ENCODE assay signal across 8 cellular contexts in the genomic region with DNA sequence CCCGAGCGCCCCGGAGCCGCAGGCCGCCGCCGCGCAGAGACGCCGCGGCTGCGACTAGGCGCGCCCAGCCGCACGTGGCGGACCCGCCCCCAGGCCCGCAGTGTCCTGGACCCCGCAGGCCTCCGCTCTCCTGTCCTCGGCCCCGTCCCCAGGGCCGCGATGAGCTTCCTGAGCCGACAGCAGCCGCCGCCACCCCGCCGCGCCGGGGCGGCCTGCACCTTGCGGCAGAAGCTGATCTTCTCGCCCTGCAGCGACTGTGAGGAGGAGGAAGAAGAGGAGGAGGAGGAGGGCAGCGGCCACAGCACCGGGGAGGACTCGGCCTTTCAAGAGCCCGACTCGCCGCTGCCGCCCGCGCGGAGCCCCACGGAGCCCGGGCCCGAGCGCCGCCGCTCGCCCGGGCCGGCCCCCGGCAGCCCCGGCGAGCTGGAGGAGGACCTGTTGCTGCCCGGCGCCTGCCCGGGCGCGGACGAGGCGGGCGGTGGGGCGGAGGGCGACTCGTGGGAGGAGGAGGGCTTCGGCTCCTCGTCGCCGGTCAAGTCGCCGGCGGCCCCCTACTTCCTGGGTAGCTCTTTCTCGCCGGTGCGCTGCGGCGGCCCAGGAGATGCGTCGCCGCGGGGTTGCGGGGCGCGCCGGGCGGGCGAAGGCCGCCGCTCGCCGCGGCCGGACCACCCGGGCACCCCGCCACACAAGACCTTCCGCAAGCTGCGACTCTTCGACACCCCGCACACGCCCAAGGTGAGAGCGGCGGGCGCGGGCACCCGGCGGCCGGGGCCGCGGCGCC. TPM values are rescaled to one million over a fixed set of nuclear protein-coding genes. Genes with fewer than 3 reads are reported as not detected.
A peak's percentile ranks its signal among the peaks of the same experiment; 100 is the strongest.
DNase-seq lines count a peak whose midpoint lies in the region; ATAC-seq, FAIRE-seq and TF ChIP-seq lines count a peak whose summit lies in the region.

No MANE protein-coding gene starts in this region.

- H3K27me3 ChIP-seq in bronchial epithelial cell (ENCODE audit: control insufficient read depth, insufficient read depth, low read length) (no peaks in the 10 kb centered on the region), mesenchymal stem cell (ENCODE audit: control insufficient read depth in 1 of 2, insufficient read depth in 1 of 2, low read length in 2 of 2) (no peaks in the 10 kb centered on the region)

- H2BK120ac ChIP-seq in mesenchymal stem cell (ENCODE audit: low read depth, low read length): peak overlapping the region; percentile 73

- peaks cover 4% of the 10 kb centered on the region for H3K79me1 ChIP-seq in mesenchymal stem cell (replicated peaks; ENCODE audit: low read length, poor library complexity, severe bottlenecking)

- H4K8ac ChIP-seq in mesenchymal stem cell (ENCODE audit: low read length): peak overlapping the region; percentile 66

- H3K18ac ChIP-seq in mesenchymal stem cell (ENCODE audit: low read depth in 1 of 2, low read length in 2 of 2): peak overlapping the region; percentile 89 to 94

- H3K23ac ChIP-seq in mesenchymal stem cell (ENCODE audit: low read length in 2 of 2): peak overlapping the region; percentile 60 to 89

- peak overlapping the region; percentile 95 for H2BK5ac ChIP-seq in mesenchymal stem cell (ENCODE audit: low read depth, low read length, poor library complexity, severe bottlenecking)

- H3K36me3 ChIP-seq in bronchial epithelial cell (ENCODE audit: control insufficient read depth, insufficient read depth, low read length) (peaks cover 1% of the 10 kb centered on the region), mesenchymal stem cell (ENCODE audit: control insufficient read depth in 1 of 2, insufficient read depth in 2 of 2, low read depth in 1 of 2, low read length in 2 of 2) (peaks cover 0 to 19% of the 10 kb centered on the region in 2 experiments)

- H2BK15ac ChIP-seq in mesenchymal stem cell (ENCODE audit: low read depth, poor library complexity, severe bottlenecking): peak overlapping the region; percentile 89

- H3K9me3 ChIP-seq in mesenchymal stem cell (ENCODE audit: control insufficient read depth, low read length): no peaks in the 10 kb centered on the region

- FAIRE-seq in bronchial epithelial cell (lab: Jason Lieb, UNC) (no peak), urothelium cell line (lab: Jason Lieb, UNC) (no peak)

- H2BK12ac ChIP-seq in mesenchymal stem cell (ENCODE audit: low read length in 2 of 2): peak overlapping the region in 1 of 2 experiments; percentile 78

- DNase-seq in NCI-H2227 (lab: John Stamatoyannopoulos, UW; ENCODE audit: unreplicated experiment) (peak; percentile 55), NCI-H2227 treated with DMSO at 0.1 percent for 48 hours (lab: John Stamatoyannopoulos, UW) (no peak), NCI-H526 (lab: John Stamatoyannopoulos, UW) (peak; percentile 65 to 70), bronchial epithelial cell (ENCODE audit: low read depth) (no peak), mesenchymal stem cell (no peak), urothelium cell line (ENCODE audit: low spot score) (peak; percentile 8), HCEC 1CT (no peak)

- peak overlapping the region; percentile 91 to 94 for H3K4ac ChIP-seq in mesenchymal stem cell (ENCODE audit: low read depth in 1 of 2, low read length in 2 of 2)

- ATAC-seq in GM21576 (IDR thresholded peaks at IDR 0.05; ENCODE audit: unreplicated experiment): peak; percentile 4

- no peak overlapping the region for H3K27ac ChIP-seq in mesenchymal stem cell (ENCODE audit: low read length, poor library complexity, severe bottlenecking)

- under 1% methylated on average over 66 of the region's 114 CpGs for WGBS in mesenchymal stem cell

- peak overlapping the region; percentile 98 for H2AFZ ChIP-seq in mesenchymal stem cell (ENCODE audit: low read depth, low read length)

- TF ChIP-seq CTCF in bronchial epithelial cell (IDR thresholded peaks at IDR 0.05; ENCODE audit: insufficient read depth, low read length, severe bottlenecking): no peak

- H4K91ac ChIP-seq in mesenchymal stem cell (ENCODE audit: low read length): peak overlapping the region; percentile 68

- peak overlapping the region; percentile 63 for H3K4me3 ChIP-seq in bronchial epithelial cell (ENCODE audit: low read depth, low read length)
- peak overlapping the region; percentile 84 to 97 for H3K4me3 ChIP-seq in mesenchymal stem cell (ENCODE audit: insufficient read depth in 1 of 2, low read depth in 1 of 2, low read length in 2 of 2)

- peak overlapping the region in 1 of 2 experiments; percentile 91 for H3K14ac ChIP-seq in mesenchymal stem cell (ENCODE audit: low read length in 2 of 2)

- H3K4me1 ChIP-seq in mesenchymal stem cell (ENCODE audit: control insufficient read depth, insufficient read depth, low read depth, low read length): peaks cover 11% of the 10 kb centered on the region

- H3K4me2 ChIP-seq in mesenchymal stem cell (ENCODE audit: low read length, poor library complexity, severe bottlenecking): peak overlapping the region; percentile 59

- H3K9ac ChIP-seq in mesenchymal stem cell (ENCODE audit: low read length): peak overlapping the region; percentile 98

- H2AK5ac ChIP-seq in mesenchymal stem cell (ENCODE audit: low read length, severe bottlenecking): no peak overlapping the region

RNA-seq across cellular contexts. Expression of a gene that starts 0.5 kb away (rescaled TPM):
- 14.6 and 15.8 TPM in 2 replicates for total RNA-seq in bronchial epithelial cell
- 7.5 TPM for polyA plus RNA-seq in mesenchymal stem cell (2013, experiment 1 of 2)
- 7.5 TPM for polyA plus RNA-seq in mesenchymal stem cell (2013, experiment 2 of 2)

Comparison
In these comparisons a context has a peak if more than half of its experiments do, and no peak if none do; other contexts are left out.
1. DNase-seq: peak in NCI-H2227 (single experiment), NCI-H526 (2 of 2) and urothelium cell line (single experiment); none in NCI-H2227 treated with DMSO at 0.1 percent for 48 hours (single experiment), bronchial epithelial cell (single experiment), mesenchymal stem cell (single experiment) and HCEC 1CT (single experiment).